21 cellular contexts compared by ENCODE assay signal in genomic region chr16:83818276-83818675, GRCh38. TPM values are rescaled to one million over a fixed set of nuclear protein-coding genes. Genes with fewer than 3 reads are reported as not detected.
A peak's percentile ranks its signal among the peaks of the same experiment; 100 is the strongest.
DNase-seq lines count a peak whose midpoint lies in the region; ATAC-seq, FAIRE-seq and TF ChIP-seq lines count a peak whose summit lies in the region.
"Had no signal": no experiment of that assay in that cellular context is flagged by ENCODE, and none has a peak within 500 bp of the region (broad histone marks: within the 10 kb centered on the region; RNA-seq: fewer than 3 reads in every experiment).

No MANE protein-coding gene starts in this region.

- TF ChIP-seq POLR2A in thyroid gland (IDR thresholded peaks at IDR 0.05): no peak

- no peak overlapping the region for H3K4me3 ChIP-seq in right atrium auricular region
- H3K4me3 ChIP-seq in heart right ventricle: no peak overlapping the region
- no peak overlapping the region for H3K4me3 ChIP-seq in rectal smooth muscle tissue (ENCODE audit: low read length)
- H3K4me3 ChIP-seq in stomach smooth muscle (ENCODE audit: low read length in 2 of 2): no peak overlapping the region
- no peak overlapping the region for H3K4me3 ChIP-seq in thyroid gland (replicated peaks in 1 of 3)
- H3K4me3 ChIP-seq: BLaER1 treated with 17β-estradiol and CSF1 and Interleukin-3, amounts not matched to agents 10 nM and 100 nM; HAP-1 had no signal

- WGBS in heart right ventricle, 2 donors: 78 to 89% methylated on average over 5 of the region's 5 CpGs
- 82 to 87% methylated on average over 5 of the region's 5 CpGs for WGBS in thyroid gland, 2 donors

- DNase-seq in right atrium auricular region (ENCODE audit: low spot score) (peak; percentile 9), heart right ventricle (no peak), thyroid gland (no peak), urothelium cell line (ENCODE audit: low spot score) (no peak)
- DNase-seq: AML-193; BE2C; CD4-positive, alpha-beta T cell; CD8-positive, alpha-beta memory T cell; DMS53; GF-D8; GOT3; HFFc6 had no signal

- no peak for FAIRE-seq in urothelium cell line (lab: Jason Lieb, UNC)
- FAIRE-seq: A204.1, GM12891, GM18507, H54 had no signal

- H3K27ac ChIP-seq in right atrium auricular region (no peak overlapping the region), heart right ventricle (no peak overlapping the region), rectal smooth muscle tissue (ENCODE audit: low read depth, low read length) (peak overlapping the region; percentile 27), stomach smooth muscle (ENCODE audit: low read length) (peak overlapping the region; percentile 11), thyroid gland (no peak overlapping the region)
- H3K27ac ChIP-seq: 22Rv1; BLaER1 treated with 17β-estradiol and CSF1 and Interleukin-3, amounts not matched to agents 10 nM and 100 nM had no signal

- ATAC-seq in heart right ventricle: no peak

- H3K36me3 ChIP-seq in right atrium auricular region (no peaks in the 10 kb centered on the region), heart right ventricle (peaks cover 0 to 4% (median 0%) of the 10 kb centered on the region in 9 donors), rectal smooth muscle tissue (ENCODE audit: control insufficient read depth, insufficient read depth, low read length) (no peaks in the 10 kb centered on the region), stomach smooth muscle (ENCODE audit: control insufficient read depth in 2 of 2, insufficient read depth in 2 of 2, low read length in 2 of 2) (no peaks in the 10 kb centered on the region), thyroid gland (no peaks in the 10 kb centered on the region)
- H3K36me3 ChIP-seq: BE2C, HAP-1 had no signal

- H3K9me3 ChIP-seq in right atrium auricular region (no peaks in the 10 kb centered on the region), heart right ventricle (no peaks in the 10 kb centered on the region), stomach smooth muscle (ENCODE audit: control insufficient read depth in 2 of 2, low read length in 2 of 2) (no peaks in the 10 kb centered on the region), thyroid gland (no peaks in the 10 kb centered on the region)
- H3K9me3 ChIP-seq: BE2C; BLaER1 treated with 17β-estradiol and CSF1 and Interleukin-3, amounts not matched to agents 10 nM and 100 nM; HAP-1 had no signal

- H3K27me3 ChIP-seq in right atrium auricular region (no peaks in the 10 kb centered on the region), heart right ventricle (no peaks in the 10 kb centered on the region), rectal smooth muscle tissue (ENCODE audit: control insufficient read depth, insufficient read depth, low read length) (no peaks in the 10 kb centered on the region), stomach smooth muscle (ENCODE audit: control insufficient read depth in 1 of 2, insufficient read depth in 2 of 2, low read length in 2 of 2) (no peaks in the 10 kb centered on the region), thyroid gland (no peaks in the 10 kb centered on the region)
- H3K27me3 ChIP-seq: BLaER1 treated with 17β-estradiol and CSF1 and Interleukin-3, amounts not matched to agents 10 nM and 100 nM had no signal

- TF ChIP-seq CTCF in right atrium auricular region (IDR thresholded peaks at IDR 0.05) (no peak), heart right ventricle (IDR thresholded peaks at IDR 0.05) (no peak), thyroid gland (IDR thresholded peaks at IDR 0.05) (no peak)

- H3K9ac ChIP-seq in rectal smooth muscle tissue (ENCODE audit: low read length) (no peak overlapping the region), stomach smooth muscle (ENCODE audit: low read length in 2 of 2) (no peak overlapping the region)
- H3K9ac ChIP-seq: BLaER1 treated with 17β-estradiol and CSF1 and Interleukin-3, amounts not matched to agents 10 nM and 100 nM had no signal

- H3K4me1 ChIP-seq in right atrium auricular region (peaks cover 0 to 18% of the 10 kb centered on the region in 2 donors), heart right ventricle (peaks cover 0 to 18% (median 15%) of the 10 kb centered on the region in 9 donors), rectal smooth muscle tissue (ENCODE audit: control insufficient read depth, insufficient read depth, low read length) (peaks cover 24% of the 10 kb centered on the region), stomach smooth muscle (ENCODE audit: control insufficient read depth, insufficient read depth, low read length) (peaks cover 23% of the 10 kb centered on the region), thyroid gland (peaks cover 8 to 21% of the 10 kb centered on the region in 2 donors)
- H3K4me1 ChIP-seq: BE2C had no signal

- intact Hi-C loops in heart right ventricle (cut with DNase I) (no loop called here), thyroid gland (cut with DNase I) (no loop called here)

RNA-seq across cellular contexts. Expression of gene HSBP1, which starts 10.5 kb away (rescaled TPM):
- total RNA-seq in right atrium auricular region (10 to 100 TPM; 10.7 to 30.5 TPM), heart right ventricle (100 to 1,000 TPM; 126 to 178 (median 162) TPM), thyroid gland (10 to 100 TPM; 17.7 to 50.7 (median 23.9) TPM)
- 10 to 100 TPM; 86.7 to 87.3 TPM for polyA plus RNA-seq in heart right ventricle

Comparison
In these comparisons a context has a peak if more than half of its experiments do, and no peak if none do; other contexts are left out.
1. H3K27ac ChIP-seq: peak in rectal smooth muscle tissue (single experiment) and stomach smooth muscle (single experiment); none in right atrium auricular region (0 of 2), heart right ventricle (0 of 10) and thyroid gland (0 of 3).